8 cellular contexts compared by ENCODE assay signal in the genomic region with DNA sequence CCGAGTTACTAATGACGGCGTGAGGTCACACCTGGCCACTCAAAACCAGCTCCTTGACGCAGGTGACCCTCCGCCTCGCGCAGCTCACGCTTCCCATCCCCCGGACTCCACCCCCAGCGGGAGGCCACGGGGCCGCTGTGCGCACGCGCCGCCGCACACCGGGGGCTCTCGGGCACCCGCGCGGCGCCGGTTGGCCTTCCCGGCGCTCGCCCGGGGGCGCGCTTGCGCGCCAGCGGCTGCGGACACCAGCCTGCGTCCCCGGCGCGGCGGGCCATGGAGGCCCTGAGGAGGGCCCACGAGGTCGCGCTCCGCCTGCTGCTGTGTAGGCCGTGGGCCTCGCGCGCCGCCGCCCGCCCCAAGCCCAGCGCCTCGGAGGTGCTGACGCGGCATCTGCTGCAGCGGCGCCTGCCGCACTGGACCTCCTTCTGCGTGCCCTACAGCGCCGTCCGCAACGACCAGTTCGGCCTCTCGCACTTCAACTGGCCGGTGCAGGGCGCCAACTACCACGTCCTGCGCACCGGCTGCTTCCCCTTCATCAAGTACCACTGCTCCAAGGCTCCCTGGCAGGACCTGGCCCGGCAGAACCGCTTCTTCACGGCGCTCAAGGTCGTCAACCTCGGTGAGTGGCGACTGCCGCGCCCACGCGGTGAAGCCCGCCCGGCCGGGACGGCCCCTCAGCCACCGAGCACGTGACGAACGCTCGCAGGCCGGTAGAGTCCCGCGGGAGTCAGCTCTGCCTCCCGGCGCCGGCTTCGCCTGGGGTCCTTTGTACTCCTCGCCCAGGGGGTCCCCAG. TPM values are rescaled to one million over a fixed set of nuclear protein-coding genes. Genes with fewer than 3 reads are reported as not detected.
DNase-seq lines count a peak whose midpoint lies in the region; ATAC-seq and TF ChIP-seq lines count a peak whose summit lies in the region.

A gene (plus strand): TSS at position 156 of the 794 bp plus-strand sequence. CDS start 118 bp downstream, at position 274.

- H3K27me3 ChIP-seq in muscle layer of duodenum (ENCODE audit: low read depth, low read length), result no peaks in the 10 kb centered on the region

- H3K4me1 ChIP-seq in OCI-LY7 (ENCODE audit: insufficient read depth, low read length, poor library complexity, severe bottlenecking) (peaks cover 25% of the 10 kb centered on the region), muscle layer of duodenum (ENCODE audit: control insufficient read depth in 1 of 2, insufficient read depth in 2 of 2, low read length in 2 of 2) (peaks cover 7 to 19% of the 10 kb centered on the region in 2 donors)

- intact Hi-C loops in OCI-LY7 (cut with micrococcal nuclease; ENCODE audit: unreplicated experiment), result loop anchor here (1.0 to 10.0 kb wide), 4 partner anchors 18 to 1016 kb away; a partner anchor contains a TSS

- CTCF ChIA-PET in OCI-LY7 (lab: Charles Lee; ENCODE audit: unreplicated experiment), result no interaction called here

- peaks cover 39% of the 10 kb centered on the region for H3K79me2 ChIP-seq in OCI-LY7 (ENCODE audit: insufficient read depth, low read depth, low read length)

- H3K4me3 ChIP-seq in OCI-LY7 (ENCODE audit: low read depth, low read length, poor library complexity, severe bottlenecking) (peak within 1 kb of the TSS; percentile 83), muscle layer of duodenum (ENCODE audit: low read depth in 1 of 2, low read length in 2 of 2) (peak within 1 kb of the TSS; percentile 88 to 96)

- peak within 1 kb of the TSS; percentile 95 for H3K4me3 Mint-ChIP-seq in activated T-cell treated with anti-CD3 and anti-CD28 coated beads, Interleukin-2, amount 50 U/mL, for 24 hours

- TF ChIP-seq CTCF in OCI-LY7 (conservative IDR thresholded peaks at IDR 0.05; ENCODE audit: low read length), result no peak

- peak within 1 kb of the TSS; percentile 65 for H3K27ac ChIP-seq in OCI-LY7 (ENCODE audit: low read depth, low read length, poor library complexity, severe bottlenecking)
- H3K27ac ChIP-seq in muscle layer of duodenum (ENCODE audit: low read length), result peak within 1 kb of the TSS; percentile 92

- H3K4me1 Mint-ChIP-seq in activated T-cell treated with anti-CD3 and anti-CD28 coated beads, Interleukin-2, amount 50 U/mL, for 24 hours (ENCODE audit: low read depth), result peaks cover 26% of the 10 kb centered on the region

- H3K4me2 ChIP-seq in OCI-LY7 (ENCODE audit: low read length), result peak within 1 kb of the TSS; percentile 75

- H4K20me1 ChIP-seq in OCI-LY7 (ENCODE audit: insufficient read depth, low read length), result peaks cover 16% of the 10 kb centered on the region; the same call in 1 of the 2 replicates

- no peaks in the 10 kb centered on the region for H3K9me3 Mint-ChIP-seq in activated T-cell treated with anti-CD3 and anti-CD28 coated beads, Interleukin-2, amount 50 U/mL, for 24 hours

- BruUV-seq in OCI-LY7 (replicated peaks; lab: Mats Ljungman, UMichigan), result no TSS peak

- DNase-seq in DMS153 treated with DMSO at 0.1 percent for 48 hours (lab: John Stamatoyannopoulos, UW; ENCODE audit: unreplicated experiment) (peak; percentile 33), HUDEP-2 (lab: John Stamatoyannopoulos, UW; ENCODE audit: unreplicated experiment in 76 of 76) (peak in 73 of 76 experiments; percentile 15 to 87 (median 68)), OCI-LY7 (ENCODE audit: low spot score) (peak; percentile 92)
- DNase-seq in activated T-cell treated with anti-CD3 and anti-CD28 coated beads, Interleukin-2, amount 50 U/mL, for 24 hours, result peak; percentile 91
- peak; percentile 66 for DNase-seq in stimulated activated CD8-positive, alpha-beta memory T cell treated with anti-CD3 and anti-CD28 coated beads, Interleukin-7, amount 100 ng/mL, for 24 hours (ENCODE audit: low read depth)

- POLR2A ChIA-PET in OCI-LY7 (lab: Charles Lee), result interaction anchor here (0.5 to 1.3 kb wide), 8 partner anchors 9 to 818 kb away, joined by 3 to 4 read pairs (median 3); a partner anchor contains a TSS

- no peaks in the 10 kb centered on the region for H3K9me2 ChIP-seq in OCI-LY7 (ENCODE audit: insufficient read depth, low read length)

- H3K9me3 ChIP-seq in OCI-LY7 (ENCODE audit: low read length) (no peaks in the 10 kb centered on the region), muscle layer of duodenum (ENCODE audit: control insufficient read depth in 1 of 2, low read length in 2 of 2) (no peaks in the 10 kb centered on the region)

- ATAC-seq in GM21423 (IDR thresholded peaks at IDR 0.05; ENCODE audit: unreplicated experiment), result peak; percentile 78
- ATAC-seq in esophagus mucosa, result peak; percentile 90

- H3K27ac Mint-ChIP-seq in activated T-cell treated with anti-CD3 and anti-CD28 coated beads, Interleukin-2, amount 50 U/mL, for 24 hours, result peak within 1 kb of the TSS; percentile 99

- no peaks in the 10 kb centered on the region for H3K27me3 Mint-ChIP-seq in activated T-cell treated with anti-CD3 and anti-CD28 coated beads, Interleukin-2, amount 50 U/mL, for 24 hours

- H3K36me3 Mint-ChIP-seq in activated T-cell treated with anti-CD3 and anti-CD28 coated beads, Interleukin-2, amount 50 U/mL, for 24 hours (ENCODE audit: low read depth), result peaks cover 42% of the 10 kb centered on the region

- H3K36me3 ChIP-seq in OCI-LY7 (ENCODE audit: insufficient read depth, low read length) (peaks cover 6% of the 10 kb centered on the region; the same call in 1 of the 2 replicates), muscle layer of duodenum (ENCODE audit: control insufficient read depth in 1 of 2, insufficient read depth in 2 of 2, low read length in 2 of 2) (peaks cover 0 to 7% of the 10 kb centered on the region in 2 donors)

- peak within 1 kb of the TSS; percentile 92 for H2AFZ ChIP-seq in OCI-LY7 (ENCODE audit: low read length)

RNA-seq across cellular contexts. Expression of the gene that starts here (rescaled TPM):
- total RNA-seq in OCI-LY7 (2014; rRNA removed; shearing (Covaris generic)), result 13.3 and 18.3 TPM in 2 replicates
- 9.3 and 12.2 TPM in 2 replicates for total RNA-seq in OCI-LY7 (2022)
- total RNA-seq in esophagus mucosa, result 2.8 TPM

Comparison
In these comparisons a context has a peak if more than half of its experiments do, and no peak if none do; other contexts are left out.
1. Peak in every context shown above with its lines: DNase-seq, ATAC-seq, H3K4me3 ChIP-seq and H3K27ac ChIP-seq.
2. DNase-seq: peak in every context shown above with its lines; median percentile 92 in OCI-LY7; 91 in activated T-cell treated with anti-CD3 and anti-CD28 coated beads, Interleukin-2, amount 50 U/mL, for 24 hours; 68 in HUDEP-2; 66 in stimulated activated CD8-positive, alpha-beta memory T cell treated with anti-CD3 and anti-CD28 coated beads, Interleukin-7, amount 100 ng/mL, for 24 hours; 33 in DMS153 treated with DMSO at 0.1 percent for 48 hours.